Comparison of ENCODE assay signal across 1 cellular context in the genomic region with DNA sequence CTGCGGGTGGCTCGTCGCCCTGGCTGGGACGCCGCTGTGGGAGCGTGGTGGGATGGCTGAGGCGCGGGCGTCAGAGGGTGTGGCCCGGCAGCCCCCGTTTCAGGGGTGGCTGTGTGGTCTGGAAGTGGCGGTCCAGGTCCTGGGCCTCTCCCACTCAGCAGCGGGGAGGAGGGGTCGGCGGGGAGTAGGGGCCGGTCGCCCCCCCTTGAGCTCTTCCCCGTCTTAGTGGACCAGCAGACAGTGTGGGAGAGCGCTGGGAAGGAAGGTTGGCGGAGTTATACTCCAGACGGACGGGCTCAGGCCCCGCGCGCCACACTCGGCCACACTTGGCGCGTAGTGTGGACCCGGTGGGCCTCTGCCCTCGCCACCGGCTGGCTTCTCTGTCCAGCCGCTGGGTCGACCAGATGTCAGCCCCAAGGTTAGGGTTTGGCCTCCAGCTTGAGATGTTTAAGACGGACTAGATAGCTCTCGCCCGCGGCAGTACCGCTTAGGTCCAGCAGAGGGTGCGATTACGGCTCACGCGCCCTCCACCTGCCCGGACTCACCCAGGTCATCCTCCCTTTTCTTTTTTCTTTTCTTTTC.
TF ChIP-seq lines count a peak whose summit lies in the region.

No MANE protein-coding gene starts in this region.

TF ChIP-seq in SK-N-SH treated with all-trans-retinoic acid at 6 μM for 48 hours, 23 proteins besides CTCF, POLR2A, EP300 and RAD21 (continued from another document):
- TF ChIP-seq PATZ1 (CRISPR knock-in tag; IDR thresholded peaks at IDR 0.05; ENCODE audit: borderline replicate concordance) (no peak), ZNF70 (CRISPR knock-in tag; IDR thresholded peaks at IDR 0.05) (no peak), BACH2 (CRISPR knock-in tag; IDR thresholded peaks at IDR 0.05; ENCODE audit: borderline replicate concordance) (no peak)
